Comparison of ENCODE assay signal across 8 cellular contexts in the genomic region with DNA sequence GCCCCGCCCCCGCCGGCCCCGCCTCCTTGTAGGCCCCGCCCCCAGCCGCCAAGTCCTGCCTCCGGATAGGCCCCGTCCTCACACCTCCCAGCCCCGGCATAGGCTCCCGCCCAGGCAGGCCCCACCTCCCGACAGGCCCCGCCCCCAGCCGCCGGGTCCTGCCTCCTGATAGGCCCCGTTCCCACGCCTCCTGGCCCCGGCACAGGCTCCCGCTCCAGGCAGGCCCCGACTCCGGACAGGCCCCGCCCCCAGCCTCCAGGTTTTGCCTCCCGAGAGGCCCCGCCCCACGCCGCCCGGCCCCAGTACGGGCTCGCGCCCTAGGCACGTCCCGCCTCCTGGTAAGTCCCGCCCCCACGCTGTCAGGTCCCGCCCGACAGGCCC. TPM values are rescaled to one million over a fixed set of nuclear protein-coding genes. Genes with fewer than 3 reads are reported as not detected.
DNase-seq lines count a peak whose midpoint lies in the region; ATAC-seq lines count a peak whose summit lies in the region.

No MANE protein-coding gene starts in this region.

- H3K27ac ChIP-seq in cingulate gyrus (ENCODE audit: low read depth, low read length), result peak overlapping the region; percentile 83

- DNase-seq in AG20443 (ENCODE audit: low spot score), result peak; percentile 100
- DNase-seq in GM19240 (ENCODE audit: insufficient read length, low spot score), result peak; percentile 100
- DNase-seq in NCI-H446 treated with DMSO at 0.1 percent for 48 hours (lab: John Stamatoyannopoulos, UW), result peak; percentile 95
- peak; percentile 99 for DNase-seq in activated CD4-positive, alpha-beta T cell treated with anti-CD3 and anti-CD28 coated beads for 48 hours
- peak; percentile 99 to 100 for DNase-seq in left colon
- peak; percentile 95 to 98 for DNase-seq in stimulated activated CD4-positive, alpha-beta T cell treated with anti-CD3 and anti-CD28 coated beads, Interleukin-1b, Interleukin-23, amount 100 ng/mL, for 4 hours (ENCODE audit: low read depth in 2 of 2)

- intact Hi-C loops in left colon (cut with DNase I, micrococcal nuclease), result no loop called here

- ATAC-seq in HG03432 (IDR thresholded peaks at IDR 0.05; ENCODE audit: unreplicated experiment) (peak; percentile 94), left colon (peak; percentile 68)

RNA-seq across cellular contexts. Expression of gene MICALL2, which starts 0.2 kb away (rescaled TPM):
- total RNA-seq in left colon, result 10 to 100 TPM; 68.6 to 83.2 TPM

RNA-seq across cellular contexts. Expression of gene INTS1, which starts 44.7 kb away (rescaled TPM):
- total RNA-seq in left colon, result 10 to 100 TPM; 67.7 to 67.8 TPM

Comparison
In these comparisons a context has a peak if more than half of its experiments do, and no peak if none do; other contexts are left out.
1. Peak in every context shown above with its lines: DNase-seq, ATAC-seq and H3K27ac ChIP-seq.